ENCODE assay signal across 17 cellular contexts in the genomic region with DNA sequence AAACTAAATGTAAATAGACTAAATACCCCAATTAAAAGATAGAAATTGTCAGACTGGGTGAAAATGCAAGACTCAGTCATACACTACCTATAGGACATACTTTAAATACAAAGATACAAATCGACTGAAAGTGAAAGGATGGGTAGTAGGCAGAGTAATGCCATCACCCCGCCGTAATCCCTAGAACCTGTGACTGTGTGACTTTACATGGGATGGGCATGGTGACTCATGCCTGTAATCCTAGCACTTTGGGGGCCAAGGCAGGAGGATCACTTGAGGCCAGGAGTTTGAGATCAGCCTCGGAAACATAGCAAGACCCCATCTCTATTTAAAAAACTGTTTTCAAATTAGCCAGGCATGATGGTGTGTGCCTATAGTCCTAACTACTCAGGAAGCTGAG. TPM values are rescaled to one million over a fixed set of nuclear protein-coding genes. Genes with fewer than 3 reads are reported as not detected.
DNase-seq lines count a peak whose midpoint lies in the region; ATAC-seq, FAIRE-seq and TF ChIP-seq lines count a peak whose summit lies in the region.
"Had no signal": no experiment of that assay in that cellular context is flagged by ENCODE, and none has a peak within 500 bp of the region (broad histone marks: within the 10 kb centered on the region; RNA-seq: fewer than 3 reads in every experiment).

No MANE protein-coding gene starts in this region.

- dilution Hi-C loops in endothelial cell of umbilical vein (cut with MboI; ENCODE audit: extremely low pct_ligation_motif_present, low sequenced_read_pairs), result no loop called here

- CTCF ChIA-PET in activated CD8-positive, alpha-beta T cell treated with anti-CD3 and anti-CD28 coated beads for 36 hours (lab: Charles Lee), result interaction anchor here (1.5 to 26.8 kb wide), 5 partner anchors 9 to 40 kb away, joined by 3 to 913 read pairs (median 11); no protein-coding TSS in a partner anchor
- CTCF ChIA-PET in endothelial cell of umbilical vein (lab: Charles Lee), result no interaction called here

- ATAC-seq in activated CD8-positive, alpha-beta T cell treated with anti-CD3 and anti-CD28 coated beads for 36 hours, result peak; percentile 24
- no peak for ATAC-seq in upper lobe of right lung
- ATAC-seq: PC-3 had no signal

- no peak for TF ChIP-seq CTCF in activated CD8-positive, alpha-beta T cell treated with anti-CD3 and anti-CD28 coated beads for 36 hours (IDR thresholded peaks at IDR 0.05)
- TF ChIP-seq CTCF in endothelial cell of umbilical vein (IDR thresholded peaks at IDR 0.05; ENCODE audit: extremely low read depth in 1 of 2, insufficient read depth in 1 of 2, low read depth in 1 of 2, low read length in 2 of 2), result no peak
- TF ChIP-seq CTCF in upper lobe of right lung (IDR thresholded peaks at IDR 0.05), result no peak

- H3K4me1 Mint-ChIP-seq in activated CD8-positive, alpha-beta T cell treated with anti-CD3 and anti-CD28 coated beads for 36 hours (ENCODE audit: low read depth), result peaks cover 63% of the 10 kb centered on the region

- no peak overlapping the region for H3K4me2 ChIP-seq in endothelial cell of umbilical vein (ENCODE audit: insufficient read depth, low read length)
- H3K4me2 ChIP-seq: SK-N-SH had no signal

- no peak overlapping the region for H2AFZ ChIP-seq in endothelial cell of umbilical vein (ENCODE audit: low read depth, low read length)

- H3K4me3 ChIP-seq in endothelial cell of umbilical vein (replicated peaks in 1 of 3; ENCODE audit: insufficient read depth in 1 of 3, low read depth in 1 of 3, low read length in 3 of 3) (no peak overlapping the region), upper lobe of right lung (no peak overlapping the region)

- no peaks in the 10 kb centered on the region for H3K9me1 ChIP-seq in endothelial cell of umbilical vein (replicated peaks; ENCODE audit: control insufficient read depth, extremely low read depth, insufficient read depth, low read length)

- no peaks in the 10 kb centered on the region for H3K79me2 ChIP-seq in endothelial cell of umbilical vein (ENCODE audit: control insufficient read depth, insufficient read depth, low read length)

- no peaks in the 10 kb centered on the region for H4K20me1 ChIP-seq in endothelial cell of umbilical vein (replicated peaks; ENCODE audit: control insufficient read depth, extremely low read depth, insufficient read depth, low read length)

- H3K27ac Mint-ChIP-seq in activated CD8-positive, alpha-beta T cell treated with anti-CD3 and anti-CD28 coated beads for 36 hours, result peak overlapping the region; percentile 99

- FAIRE-seq in endothelial cell of umbilical vein (lab: Jason Lieb, UNC), result peak; percentile 4
- FAIRE-seq: bronchial epithelial cell had no signal

- DNase-seq in stimulated activated naive CD4-positive, alpha-beta T cell treated with Interleukin-2 at 50 U/mL for 16 hours (lab: John Stamatoyannopoulos, UW), result peak; percentile 31
- no peak for DNase-seq in stimulated activated naive CD4-positive, alpha-beta T cell (lab: John Stamatoyannopoulos, UW)
- DNase-seq in activated CD8-positive, alpha-beta T cell treated with anti-CD3 and anti-CD28 coated beads for 36 hours, result peak; percentile 75
- DNase-seq in endothelial cell of umbilical vein (ENCODE audit: low read depth, low spot score), result no peak
- DNase-seq in DMS79 treated with DMSO at 0.1 percent for 48 hours (lab: John Stamatoyannopoulos, UW), result no peak
- no peak for DNase-seq in upper lobe of right lung
- DNase-seq in anterior cingulate cortex (lab: John Stamatoyannopoulos, UW), result no peak
- DNase-seq in Kasumi-1 (lab: John Stamatoyannopoulos, UW), result no peak
- DNase-seq: NCI-H187, NCI-H524, PC-3, retina, SK-N-SH, WERI-Rb-1 had no signal

- intact Hi-C loops in activated CD8-positive, alpha-beta T cell treated with anti-CD3 and anti-CD28 coated beads for 36 hours (cut with micrococcal nuclease), result loop anchor here (10.0 kb wide), 2 partner anchors 312 to 798 kb away; partner anchors contain the start of gene WDR25
- intact Hi-C loops in endothelial cell of umbilical vein (cut with micrococcal nuclease) (no loop called here), upper lobe of right lung (cut with DNase I) (no loop called here)

- H3K4me1 ChIP-seq in endothelial cell of umbilical vein (ENCODE audit: control insufficient read depth, extremely low read depth, insufficient read depth, low read length) (no peaks in the 10 kb centered on the region), upper lobe of right lung (peaks cover 25% of the 10 kb centered on the region)

- H3K27ac ChIP-seq in endothelial cell of umbilical vein (ENCODE audit: insufficient read depth, low read depth, low read length) (no peak overlapping the region), upper lobe of right lung (no peak overlapping the region)
- H3K27ac ChIP-seq: HL-60, WERI-Rb-1 had no signal

- H3K9me3 ChIP-seq in endothelial cell of umbilical vein (replicated peaks; ENCODE audit: control insufficient read depth, insufficient read depth, low read length), result no peaks in the 10 kb centered on the region
- H3K9me3 ChIP-seq in upper lobe of right lung, result no peaks in the 10 kb centered on the region
- H3K9me3 ChIP-seq: SK-N-SH had no signal

- H3K36me3 ChIP-seq in endothelial cell of umbilical vein (ENCODE audit: control insufficient read depth in 2 of 2, extremely low read depth in 1 of 2, insufficient read depth in 2 of 2, low read length in 2 of 2) (no peaks in the 10 kb centered on the region), upper lobe of right lung (no peaks in the 10 kb centered on the region)
- H3K36me3 ChIP-seq: WERI-Rb-1 had no signal

- no peaks in the 10 kb centered on the region for H3K27me3 Mint-ChIP-seq in activated CD8-positive, alpha-beta T cell treated with anti-CD3 and anti-CD28 coated beads for 36 hours

- POLR2A ChIA-PET in activated CD8-positive, alpha-beta T cell treated with anti-CD3 and anti-CD28 coated beads for 36 hours (lab: Charles Lee), result interaction anchor here (0.7 to 24.7 kb wide), 4 partner anchors 13 to 312 kb away, joined by 3 to 840 read pairs (median 263); partner anchors contain the start of gene EVL
- POLR2A ChIA-PET in endothelial cell of umbilical vein (lab: Charles Lee), result no interaction called here

- H3K9me3 Mint-ChIP-seq in activated CD8-positive, alpha-beta T cell treated with anti-CD3 and anti-CD28 coated beads for 36 hours, result no peaks in the 10 kb centered on the region
- H3K9me3 Mint-ChIP-seq: neural crest cell had no signal

- no TSS peak for BruUV-seq in endothelial cell of umbilical vein (replicated peaks; lab: Mats Ljungman, UMichigan)

- no peak for TF ChIP-seq POLR2A in endothelial cell of umbilical vein (IDR thresholded peaks at IDR 0.05; ENCODE audit: low read depth, low read length)

- peak overlapping the region; percentile 17 for H3K4me3 Mint-ChIP-seq in activated CD8-positive, alpha-beta T cell treated with anti-CD3 and anti-CD28 coated beads for 36 hours
- H3K4me3 Mint-ChIP-seq: neural crest cell had no signal

- H3K27me3 ChIP-seq in endothelial cell of umbilical vein (ENCODE audit: control insufficient read depth in 2 of 2, insufficient read depth in 2 of 2, low read length in 2 of 2) (no peaks in the 10 kb centered on the region), upper lobe of right lung (no peaks in the 10 kb centered on the region)

- H3K36me3 Mint-ChIP-seq in activated CD8-positive, alpha-beta T cell treated with anti-CD3 and anti-CD28 coated beads for 36 hours (ENCODE audit: low read depth), result peaks cover 34% of the 10 kb centered on the region

- H3K9ac ChIP-seq in endothelial cell of umbilical vein (replicated peaks; ENCODE audit: extremely low read depth, insufficient read depth, low read length), result no peak overlapping the region
- H3K9ac ChIP-seq: SK-N-SH had no signal

TF ChIP-seq in endothelial cell of umbilical vein, 7 proteins besides CTCF, POLR2A, EP300 and RAD21:
- TF ChIP-seq GATA2 (IDR thresholded peaks at IDR 0.05; ENCODE audit: insufficient read depth, insufficient read length, low read depth, low read length) (no peak), MYC (IDR thresholded peaks at IDR 0.05; ENCODE audit: low read depth, low read length) (no peak), EZH2 (IDR thresholded peaks at IDR 0.05; ENCODE audit: borderline replicate concordance, low read depth, low read length, severe bottlenecking) (no peak), FOS (IDR thresholded peaks at IDR 0.05; ENCODE audit: borderline replicate concordance, insufficient read depth, low read length) (no peak), JUN (IDR thresholded peaks at IDR 0.05; ENCODE audit: borderline replicate concordance, insufficient read depth, insufficient read length, low read depth) (no peak), POLR2AphosphoS5 (IDR thresholded peaks at IDR 0.05; ENCODE audit: insufficient read depth, low read depth, low read length) (no peak)
- TF ChIP-seq, protein P1, sequence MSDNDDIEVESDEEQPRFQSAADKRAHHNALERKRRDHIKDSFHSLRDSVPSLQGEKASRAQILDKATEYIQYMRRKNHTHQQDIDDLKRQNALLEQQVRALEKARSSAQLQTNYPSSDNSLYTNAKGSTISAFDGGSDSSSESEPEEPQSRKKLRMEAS (IDR thresholded peaks at IDR 0.05; ENCODE audit: insufficient read depth, insufficient read length), result no peak

RNA-seq across cellular contexts. Expression of gene EVL, which starts 2.6 kb away (rescaled TPM):
- total RNA-seq in activated CD8-positive, alpha-beta T cell treated with anti-CD3 and anti-CD28 coated beads for 36 hours, result 100 to 1,000 TPM; 340 to 351 TPM
- 61.9 and 62.5 TPM in 2 replicates for total RNA-seq in endothelial cell of umbilical vein
- 34.6 and 36.5 TPM in 2 replicates for polyA plus RNA-seq in endothelial cell of umbilical vein
- polyA plus RNA-seq in endothelial cell of umbilical vein (2011; cell fraction: cytosol; rRNA removed), result 29.6 and 33.9 TPM in 2 replicates
- 164 and 173 TPM in 2 replicates for polyA plus RNA-seq in endothelial cell of umbilical vein (2011; cell fraction: nucleus; rRNA removed)
- 46.6 and 50.4 TPM in 2 replicates for polyA plus RNA-seq in endothelial cell of umbilical vein (2012)
- polyA minus RNA-seq in endothelial cell of umbilical vein, result 40.0 and 48.4 TPM in 2 replicates
- polyA minus RNA-seq in endothelial cell of umbilical vein (2011; cell fraction: cytosol; rRNA and poly(A)+ RNA removed), result 4.7 TPM
- polyA minus RNA-seq in endothelial cell of umbilical vein (2011; cell fraction: nucleus; rRNA and poly(A)+ RNA removed), result 50.3 and 54.3 TPM in 2 replicates
- total RNA-seq in upper lobe of right lung, result 206 TPM

Comparison
In these comparisons a context has a peak if more than half of its experiments do, and no peak if none do; other contexts are left out.
1. DNase-seq: peak in stimulated activated naive CD4-positive, alpha-beta T cell treated with Interleukin-2 at 50 U/mL for 16 hours (single experiment) and activated CD8-positive, alpha-beta T cell treated with anti-CD3 and anti-CD28 coated beads for 36 hours (single experiment); none in stimulated activated naive CD4-positive, alpha-beta T cell (0 of 6), endothelial cell of umbilical vein (single experiment), DMS79 treated with DMSO at 0.1 percent for 48 hours (single experiment), upper lobe of right lung (single experiment), anterior cingulate cortex (0 of 58) and Kasumi-1 (0 of 2).